ENCODE assay signal across 24 cellular contexts in the genomic region with DNA sequence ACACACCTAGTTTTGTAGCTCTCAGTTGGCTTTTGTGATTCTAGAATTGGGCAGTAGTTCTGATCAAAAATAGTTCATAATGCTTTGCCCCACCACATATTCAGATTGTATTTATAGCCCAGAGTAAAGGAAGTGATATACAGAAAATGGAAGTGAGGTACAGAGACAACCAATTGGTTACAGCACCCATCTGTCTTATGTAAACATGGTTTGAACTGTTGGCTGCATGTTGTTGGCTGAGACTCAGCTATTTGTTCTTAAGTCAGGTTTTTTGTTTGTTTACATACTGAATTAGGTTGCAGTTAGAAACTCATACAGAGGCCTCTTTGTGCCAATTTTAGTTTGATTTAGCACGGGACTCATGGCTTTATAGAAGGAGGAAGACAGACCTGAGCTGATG.
DNase-seq lines count a peak whose midpoint lies in the region; ATAC-seq and TF ChIP-seq lines count a peak whose summit lies in the region.
"Had no signal": no experiment of that assay in that cellular context is flagged by ENCODE, and none has a peak within 500 bp of the region (broad histone marks: within the 10 kb centered on the region; RNA-seq: fewer than 3 reads in every experiment).

No MANE protein-coding gene starts in this region.

- DNase-seq in NCI-H1092 treated with DMSO at 0.1 percent for 48 hours (lab: John Stamatoyannopoulos, UW) = peak; percentile 3
- DNase-seq in NCI-H1092 (lab: John Stamatoyannopoulos, UW) = no peak
- DNase-seq in GM13977 (ENCODE audit: low spot score) = peak; percentile 26
- peak; percentile 58 for DNase-seq in MV-4-11 (lab: John Stamatoyannopoulos, UW)
- DNase-seq in fibroblast of gingiva (ENCODE audit: low read depth) = peak; percentile 7
- no peak for DNase-seq in DMS79 treated with DMSO at 0.1 percent for 48 hours (lab: John Stamatoyannopoulos, UW)
- no peak for DNase-seq in glomerular visceral epithelial cell (ENCODE audit: extremely low spot score)
- no peak for DNase-seq in sciatic nerve (ENCODE audit: low spot score)
- DNase-seq: activated CD4-positive, CD25-positive, alpha-beta regulatory T cell; activated naive CD8-positive, alpha-beta T cell treated with anti-CD3 and anti-CD28 coated beads, Interleukin-2, amount 10 ng/mL, durations not matched to agents 7 days and 5 days; body of pancreas; C1 segment of cervical spinal cord; colonic mucosa; endodermal cell; GF-D8; GOT3; heart left ventricle; left ventricle myocardium superior; NCI-H187 treated with DMSO at 0.1 percent for 48 hours; NCI-H69; small intestine; stimulated activated CD4-positive, alpha-beta T cell treated with anti-CD3 and anti-CD28 coated beads, Interleukin-4, amount 100 ng/mL, for 1 hour; stomach; T-helper 9 cell had no signal

- in situ Hi-C loops in GM13977 (cut with MboI; ENCODE audit: low pct_unique_long_range_greater_than_20kb, low sequenced_read_pairs, unreplicated experiment) = no loop called here

- TF ChIP-seq CTCF in GM13977 (IDR thresholded peaks at IDR 0.05; ENCODE audit: extremely low read depth, insufficient read depth, missing control alignments) = no peak

- ATAC-seq in sciatic nerve = no peak
- ATAC-seq: body of pancreas, heart left ventricle, left ventricle myocardium superior had no signal

- intact Hi-C loops in sciatic nerve (cut with DNase I) = no loop called here

Comparison
In these comparisons a context has a peak if more than half of its experiments do, and no peak if none do; other contexts are left out.
1. DNase-seq: peak in NCI-H1092 treated with DMSO at 0.1 percent for 48 hours (single experiment), GM13977 (single experiment), MV-4-11 (single experiment) and fibroblast of gingiva (single experiment); none in NCI-H1092 (single experiment), DMS79 treated with DMSO at 0.1 percent for 48 hours (single experiment), glomerular visceral epithelial cell (single experiment) and sciatic nerve (single experiment).